Comparison of ENCODE assay signal across 29 cellular contexts in genomic region chr7:92489634-92490033, GRCh38. TPM values are rescaled to one million over a fixed set of nuclear protein-coding genes. Genes with fewer than 3 reads are reported as not detected.
DNase-seq lines count a peak whose midpoint lies in the region; ATAC-seq and TF ChIP-seq lines count a peak whose summit lies in the region.
"Had no signal": no experiment of that assay in that cellular context is flagged by ENCODE, and none has a peak within 500 bp of the region (broad histone marks: within the 10 kb centered on the region; RNA-seq: fewer than 3 reads in every experiment).

No MANE protein-coding gene starts in this region.

- DNase-seq in CD4-positive, CD25-positive, alpha-beta regulatory T cell = no peak
- DNase-seq in amniotic epithelial cell (ENCODE audit: low read depth) = peak; percentile 45
- DNase-seq in fibroblast of villous mesenchyme (ENCODE audit: low read depth) = peak; percentile 2
- DNase-seq in mesendoderm = peak; percentile 7
- DNase-seq in GM13976 (ENCODE audit: low spot score) = no peak
- DNase-seq in breast epithelium (ENCODE audit: low spot score in 2 of 2) = no peak
- no peak for DNase-seq in natural killer cell treated with Interleukin-12 subunit alpha and Interleukin-12 subunit beta and Interleukin-15 and Interleukin-18, amount 100 ng/mL, for 72 hours (ENCODE audit: low spot score)
- DNase-seq: activated CD4-positive, alpha-beta T cell treated with anti-CD3 and anti-CD28 coated beads for 36 hours; activated T-cell treated with anti-CD3 and anti-CD28 coated beads, Interleukin-2, amount 50 U/mL, for 72 hours; effector CD8-positive, alpha-beta T cell; erythroblast; GF-D8; GOT3; Karpas-422; NCI-H1694; NCI-H2171 treated with DMSO at 0.1 percent for 48 hours; NCI-H524 treated with DMSO at 0.1 percent for 48 hours had no signal

- H3K36me3 ChIP-seq in CD4-positive, CD25-positive, alpha-beta regulatory T cell (ENCODE audit: control insufficient read depth, insufficient read depth, low read length) = peaks cover 83% of the 10 kb centered on the region
- H3K36me3 ChIP-seq in mesendoderm (ENCODE audit: control insufficient read depth, insufficient read depth, low read length) (no peaks in the 10 kb centered on the region), breast epithelium (peaks cover 14% of the 10 kb centered on the region)

- no peaks in the 10 kb centered on the region for H3K4me1 ChIP-seq in CD4-positive, CD25-positive, alpha-beta regulatory T cell (ENCODE audit: control insufficient read depth, insufficient read depth, low read length, poor library complexity, severe bottlenecking)
- H3K4me1 ChIP-seq in mesendoderm (ENCODE audit: control insufficient read depth, low read depth, low read length) (no peaks in the 10 kb centered on the region), breast epithelium (no peaks in the 10 kb centered on the region)
- H3K4me1 ChIP-seq: ascending aorta, gastroesophageal sphincter, suprapubic skin had no signal

- TF ChIP-seq POLR2A in breast epithelium (IDR thresholded peaks at IDR 0.05) = no peak

- H3K56ac ChIP-seq in mesendoderm (ENCODE audit: low read length) = no peak overlapping the region

- no CpG with 5 or more reads among the region's 1 CpG for WGBS in mesendoderm (ENCODE audit: extremely low coverage, insufficient coverage, low lambda C conversion rate)

- H3K9ac ChIP-seq in mesendoderm (ENCODE audit: low read length) = no peak overlapping the region

- H4K8ac ChIP-seq in mesendoderm (ENCODE audit: low read depth, low read length) = no peak overlapping the region

- no peaks in the 10 kb centered on the region for H3K9me3 ChIP-seq in CD4-positive, CD25-positive, alpha-beta regulatory T cell (ENCODE audit: control insufficient read depth in 2 of 2, low read length in 2 of 2)
- H3K9me3 ChIP-seq in breast epithelium = no peaks in the 10 kb centered on the region
- H3K9me3 ChIP-seq: ascending aorta, gastroesophageal sphincter, suprapubic skin had no signal

- no peak overlapping the region for H3K23ac ChIP-seq in mesendoderm (ENCODE audit: low read length)

- no peaks in the 10 kb centered on the region for H3K9me3 Mint-ChIP-seq in CD4-positive, CD25-positive, alpha-beta regulatory T cell
- H3K9me3 Mint-ChIP-seq in natural killer cell treated with Interleukin-12 subunit alpha and Interleukin-12 subunit beta and Interleukin-15 and Interleukin-18, amount 100 ng/mL, for 72 hours = no peaks in the 10 kb centered on the region
- H3K9me3 Mint-ChIP-seq: activated naive CD4-positive, alpha-beta T cell treated with anti-CD3 and anti-CD28 coated beads, Interleukin-2, amount 50 U/mL, for 72 hours; activated T-cell treated with anti-CD3 and anti-CD28 coated beads, Interleukin-2, amount 50 U/mL, for 72 hours; stimulated activated effector memory CD8-positive, alpha-beta T cell treated with anti-CD3 and anti-CD28 coated beads, Interleukin-12 subunit alpha, Interleukin-12 subunit beta, amount 100 ng/mL, for 72 hours; T-helper 1 cell treated with Interleukin-12 subunit alpha and Interleukin-12 subunit beta and Interleukin-4 antibody, amounts not matched to agents 30 μg/mL and 1 μg/mL, for 36 hours had no signal

- ATAC-seq in CD4-positive, CD25-positive, alpha-beta regulatory T cell (ENCODE audit: low read depth in 2 of 2) = no peak
- ATAC-seq in HG03460 (IDR thresholded peaks at IDR 0.05; ENCODE audit: unreplicated experiment) = no peak
- ATAC-seq in natural killer cell treated with Interleukin-12 subunit alpha and Interleukin-12 subunit beta and Interleukin-15 and Interleukin-18, amount 100 ng/mL, for 72 hours = no peak
- ATAC-seq: activated CD4-positive, alpha-beta T cell treated with anti-CD3 and anti-CD28 coated beads for 36 hours; activated naive CD4-positive, alpha-beta T cell treated with anti-CD3 and anti-CD28 coated beads, Interleukin-2, amount 50 U/mL, for 72 hours; activated T-cell treated with anti-CD3 and anti-CD28 coated beads, Interleukin-2, amount 50 U/mL, for 72 hours; gastroesophageal sphincter; stimulated activated effector memory CD8-positive, alpha-beta T cell treated with anti-CD3 and anti-CD28 coated beads, Interleukin-12 subunit alpha, Interleukin-12 subunit beta, amount 100 ng/mL, for 72 hours had no signal

- H4K5ac ChIP-seq in mesendoderm (ENCODE audit: low read length) = no peak overlapping the region

- intact Hi-C loops in breast epithelium (cut with DNase I; ENCODE audit: low total_unique reads) = no loop called here

- H2BK120ac ChIP-seq in mesendoderm (ENCODE audit: low read depth, low read length) = no peak overlapping the region

- H2AK5ac ChIP-seq in mesendoderm (ENCODE audit: low read length) = no peak overlapping the region

- H2BK5ac ChIP-seq in mesendoderm (ENCODE audit: low read length) = no peak overlapping the region

- H3K27me3 Mint-ChIP-seq in CD4-positive, CD25-positive, alpha-beta regulatory T cell = no peaks in the 10 kb centered on the region
- no peaks in the 10 kb centered on the region for H3K27me3 Mint-ChIP-seq in natural killer cell treated with Interleukin-12 subunit alpha and Interleukin-12 subunit beta and Interleukin-15 and Interleukin-18, amount 100 ng/mL, for 72 hours
- H3K27me3 Mint-ChIP-seq: activated CD4-positive, alpha-beta T cell treated with anti-CD3 and anti-CD28 coated beads for 36 hours had no signal

- H3K18ac ChIP-seq in mesendoderm (ENCODE audit: low read length) = no peak overlapping the region

- no peak overlapping the region for H3K4ac ChIP-seq in mesendoderm (ENCODE audit: low read depth, low read length)

- in situ Hi-C loops in GM13976 (cut with MboI; ENCODE audit: low sequenced_read_pairs, unreplicated experiment) = no loop called here

- no peak overlapping the region for H3K4me2 ChIP-seq in mesendoderm (ENCODE audit: low read length)

- no peaks in the 10 kb centered on the region for H3K79me2 ChIP-seq in mesendoderm (ENCODE audit: control insufficient read depth, insufficient read depth, low read length)

- H3K4me1 Mint-ChIP-seq in CD4-positive, CD25-positive, alpha-beta regulatory T cell = peaks cover 0 to 4% (median 0%) of the 10 kb centered on the region in 4 donors
- no peaks in the 10 kb centered on the region for H3K4me1 Mint-ChIP-seq in natural killer cell treated with Interleukin-12 subunit alpha and Interleukin-12 subunit beta and Interleukin-15 and Interleukin-18, amount 100 ng/mL, for 72 hours (ENCODE audit: low read depth in 2 of 2)
- H3K4me1 Mint-ChIP-seq: activated CD4-positive, alpha-beta T cell treated with anti-CD3 and anti-CD28 coated beads for 36 hours; stimulated activated effector memory CD8-positive, alpha-beta T cell treated with anti-CD3 and anti-CD28 coated beads, Interleukin-12 subunit alpha, Interleukin-12 subunit beta, amount 100 ng/mL, for 72 hours had no signal

- peaks cover 43% of the 10 kb centered on the region for H3K36me3 Mint-ChIP-seq in CD4-positive, CD25-positive, alpha-beta regulatory T cell
- H3K36me3 Mint-ChIP-seq in natural killer cell treated with Interleukin-12 subunit alpha and Interleukin-12 subunit beta and Interleukin-15 and Interleukin-18, amount 100 ng/mL, for 72 hours = peaks cover 6% of the 10 kb centered on the region

- H2BK15ac ChIP-seq in mesendoderm (replicated peaks; ENCODE audit: low read depth) = no peak overlapping the region

- TF ChIP-seq CTCF in fibroblast of villous mesenchyme (IDR thresholded peaks at IDR 0.05; ENCODE audit: insufficient read depth, low read depth, low read length) (no peak), GM13976 (IDR thresholded peaks at IDR 0.05; ENCODE audit: borderline replicate concordance, control extremely low read depth, extremely low read depth, insufficient read depth, missing control alignments) (no peak), breast epithelium (IDR thresholded peaks at IDR 0.05) (no peak)

- no peak overlapping the region for H3K4me3 Mint-ChIP-seq in CD4-positive, CD25-positive, alpha-beta regulatory T cell
- no peak overlapping the region for H3K4me3 Mint-ChIP-seq in natural killer cell treated with Interleukin-12 subunit alpha and Interleukin-12 subunit beta and Interleukin-15 and Interleukin-18, amount 100 ng/mL, for 72 hours
- H3K4me3 Mint-ChIP-seq: activated CD4-positive, alpha-beta T cell treated with anti-CD3 and anti-CD28 coated beads for 36 hours; activated T-cell treated with anti-CD3 and anti-CD28 coated beads, Interleukin-2, amount 50 U/mL, for 72 hours; stimulated activated effector memory CD8-positive, alpha-beta T cell treated with anti-CD3 and anti-CD28 coated beads, Interleukin-12 subunit alpha, Interleukin-12 subunit beta, amount 100 ng/mL, for 72 hours; T-helper 1 cell treated with Interleukin-12 subunit alpha and Interleukin-12 subunit beta and Interleukin-4 antibody, amounts not matched to agents 30 μg/mL and 1 μg/mL, for 36 hours had no signal

- H3K27ac Mint-ChIP-seq in CD4-positive, CD25-positive, alpha-beta regulatory T cell = peak overlapping the region in 2 of 3 donors; percentile 13 to 38
- no peak overlapping the region for H3K27ac Mint-ChIP-seq in natural killer cell treated with Interleukin-12 subunit alpha and Interleukin-12 subunit beta and Interleukin-15 and Interleukin-18, amount 100 ng/mL, for 72 hours
- H3K27ac Mint-ChIP-seq: activated CD4-positive, alpha-beta T cell treated with anti-CD3 and anti-CD28 coated beads for 36 hours; activated naive CD4-positive, alpha-beta T cell treated with anti-CD3 and anti-CD28 coated beads, Interleukin-2, amount 50 U/mL, for 72 hours; activated T-cell treated with anti-CD3 and anti-CD28 coated beads, Interleukin-2, amount 50 U/mL, for 72 hours; stimulated activated effector memory CD8-positive, alpha-beta T cell treated with anti-CD3 and anti-CD28 coated beads, Interleukin-12 subunit alpha, Interleukin-12 subunit beta, amount 100 ng/mL, for 72 hours; T-helper 1 cell treated with Interleukin-12 subunit alpha and Interleukin-12 subunit beta and Interleukin-4 antibody, amounts not matched to agents 30 μg/mL and 1 μg/mL, for 36 hours had no signal

- H3K79me1 ChIP-seq in mesendoderm (ENCODE audit: low read length) = no peaks in the 10 kb centered on the region

- H3K27me3 ChIP-seq in CD4-positive, CD25-positive, alpha-beta regulatory T cell (ENCODE audit: control insufficient read depth, insufficient read depth, low read length) = no peaks in the 10 kb centered on the region
- H3K27me3 ChIP-seq in mesendoderm (ENCODE audit: insufficient read depth, low read length, poor library complexity) (no peaks in the 10 kb centered on the region), breast epithelium (no peaks in the 10 kb centered on the region)
- H3K27me3 ChIP-seq: ascending aorta, gastroesophageal sphincter, suprapubic skin had no signal

- H3K27ac ChIP-seq in CD4-positive, CD25-positive, alpha-beta regulatory T cell (ENCODE audit: insufficient read depth, low read length, poor library complexity, severe bottlenecking) = no peak overlapping the region
- H3K27ac ChIP-seq in mesendoderm (ENCODE audit: low read depth, low read length) = no peak overlapping the region
- H3K27ac ChIP-seq in breast epithelium = no peak overlapping the region
- H3K27ac ChIP-seq: ascending aorta, gastroesophageal sphincter, suprapubic skin had no signal

- no peak overlapping the region for H3K4me3 ChIP-seq in CD4-positive, CD25-positive, alpha-beta regulatory T cell (ENCODE audit: low read depth, low read length)
- H3K4me3 ChIP-seq in fibroblast of villous mesenchyme (ENCODE audit: low read depth, low read length) = no peak overlapping the region
- no peak overlapping the region for H3K4me3 ChIP-seq in mesendoderm (ENCODE audit: low read length)
- H3K4me3 ChIP-seq in breast epithelium = no peak overlapping the region
- H3K4me3 ChIP-seq: ascending aorta, gastroesophageal sphincter, lung, suprapubic skin had no signal

RNA-seq across cellular contexts. Expression of gene ERVW-1, which starts 11.9 kb away (rescaled TPM):
- not detected for total RNA-seq in CD4-positive, CD25-positive, alpha-beta regulatory T cell
- not detected for polyA plus RNA-seq in CD4-positive, CD25-positive, alpha-beta regulatory T cell
- total RNA-seq in fibroblast of villous mesenchyme (not detected in 2 replicates), breast epithelium (not detected)
- polyA plus RNA-seq in mesendoderm (2013, experiment 1 of 2) = 1.00 TPM
- polyA plus RNA-seq in mesendoderm (2013, experiment 2 of 2) = 1.0 TPM
- not detected for total RNA-seq in natural killer cell treated with Interleukin-12 subunit alpha and Interleukin-12 subunit beta and Interleukin-15 and Interleukin-18, amount 100 ng/mL, for 72 hours
- total RNA-seq: activated CD4-positive, alpha-beta T cell treated with anti-CD3 and anti-CD28 coated beads for 36 hours; activated T-cell treated with anti-CD3 and anti-CD28 coated beads, Interleukin-2, amount 50 U/mL, for 72 hours; ascending aorta; gastroesophageal sphincter; renal cortical epithelial cell; ureter had no signal
- polyA plus RNA-seq: BJ, keratinocyte had no signal

RNA-seq across cellular contexts. Expression of gene PEX1, which starts 38.7 kb away (rescaled TPM):
- 23.0 TPM for total RNA-seq in CD4-positive, CD25-positive, alpha-beta regulatory T cell
- polyA plus RNA-seq in CD4-positive, CD25-positive, alpha-beta regulatory T cell = 10 to 100 TPM in 2 of 4 donors, 1 to 10 TPM in 2; 7.9 to 10.3 (median 10.0) TPM
- 17.1 and 30.2 TPM in 2 replicates for total RNA-seq in fibroblast of villous mesenchyme
- polyA plus RNA-seq in mesendoderm (2013, experiment 1 of 2) = 13.5 TPM
- 14.8 TPM for polyA plus RNA-seq in mesendoderm (2013, experiment 2 of 2)
- total RNA-seq in breast epithelium = 10 to 100 TPM; 20.2 to 52.8 (median 34.4) TPM
- total RNA-seq in natural killer cell treated with Interleukin-12 subunit alpha and Interleukin-12 subunit beta and Interleukin-15 and Interleukin-18, amount 100 ng/mL, for 72 hours = 10 to 100 TPM; 11.5 to 15.8 TPM

RNA-seq across cellular contexts. Expression of gene RBM48, which starts 39.0 kb away (rescaled TPM):
- total RNA-seq in CD4-positive, CD25-positive, alpha-beta regulatory T cell = 33.7 TPM
- 10 to 100 TPM; 30.0 to 51.6 (median 38.7) TPM for polyA plus RNA-seq in CD4-positive, CD25-positive, alpha-beta regulatory T cell
- total RNA-seq in fibroblast of villous mesenchyme (5.8 and 9.9 TPM in 2 replicates), breast epithelium (10 to 100 TPM; 10.8 to 18.7 (median 12.0) TPM)
- 10.8 TPM for polyA plus RNA-seq in mesendoderm (2013, experiment 1 of 2)
- polyA plus RNA-seq in mesendoderm (2013, experiment 2 of 2) = 9.8 TPM
- total RNA-seq in natural killer cell treated with Interleukin-12 subunit alpha and Interleukin-12 subunit beta and Interleukin-15 and Interleukin-18, amount 100 ng/mL, for 72 hours = 10 to 100 TPM; 19.9 to 21.0 TPM

RNA-seq across cellular contexts. Expression of gene GATAD1, which starts 42.4 kb away (rescaled TPM):
- 17.8 TPM for total RNA-seq in CD4-positive, CD25-positive, alpha-beta regulatory T cell
- 1 to 10 TPM; 5.9 to 7.9 (median 6.6) TPM for polyA plus RNA-seq in CD4-positive, CD25-positive, alpha-beta regulatory T cell
- total RNA-seq in fibroblast of villous mesenchyme = 23.3 and 23.5 TPM in 2 replicates
- polyA plus RNA-seq in mesendoderm (2013, experiment 1 of 2) = 26.9 TPM
- 27.0 TPM for polyA plus RNA-seq in mesendoderm (2013, experiment 2 of 2)
- 10 to 100 TPM; 42.6 to 74.9 (median 51.5) TPM for total RNA-seq in breast epithelium
- total RNA-seq in natural killer cell treated with Interleukin-12 subunit alpha and Interleukin-12 subunit beta and Interleukin-15 and Interleukin-18, amount 100 ng/mL, for 72 hours = 10 to 100 TPM; 12.1 to 16.6 TPM

Comparison
In these comparisons a context has a peak if more than half of its experiments do, and no peak if none do; other contexts are left out.
1. DNase-seq: peak in amniotic epithelial cell (single experiment), fibroblast of villous mesenchyme (single experiment) and mesendoderm (single experiment); none in CD4-positive, CD25-positive, alpha-beta regulatory T cell (0 of 3), GM13976 (single experiment), breast epithelium (0 of 2) and natural killer cell treated with Interleukin-12 subunit alpha and Interleukin-12 subunit beta and Interleukin-15 and Interleukin-18, amount 100 ng/mL, for 72 hours (single experiment).
2. H3K27ac Mint-ChIP-seq: peak in CD4-positive, CD25-positive, alpha-beta regulatory T cell (2 of 3); none in natural killer cell treated with Interleukin-12 subunit alpha and Interleukin-12 subunit beta and Interleukin-15 and Interleukin-18, amount 100 ng/mL, for 72 hours (0 of 2).